Comparison of ENCODE assay signal across 16 cellular contexts in the genomic region with DNA sequence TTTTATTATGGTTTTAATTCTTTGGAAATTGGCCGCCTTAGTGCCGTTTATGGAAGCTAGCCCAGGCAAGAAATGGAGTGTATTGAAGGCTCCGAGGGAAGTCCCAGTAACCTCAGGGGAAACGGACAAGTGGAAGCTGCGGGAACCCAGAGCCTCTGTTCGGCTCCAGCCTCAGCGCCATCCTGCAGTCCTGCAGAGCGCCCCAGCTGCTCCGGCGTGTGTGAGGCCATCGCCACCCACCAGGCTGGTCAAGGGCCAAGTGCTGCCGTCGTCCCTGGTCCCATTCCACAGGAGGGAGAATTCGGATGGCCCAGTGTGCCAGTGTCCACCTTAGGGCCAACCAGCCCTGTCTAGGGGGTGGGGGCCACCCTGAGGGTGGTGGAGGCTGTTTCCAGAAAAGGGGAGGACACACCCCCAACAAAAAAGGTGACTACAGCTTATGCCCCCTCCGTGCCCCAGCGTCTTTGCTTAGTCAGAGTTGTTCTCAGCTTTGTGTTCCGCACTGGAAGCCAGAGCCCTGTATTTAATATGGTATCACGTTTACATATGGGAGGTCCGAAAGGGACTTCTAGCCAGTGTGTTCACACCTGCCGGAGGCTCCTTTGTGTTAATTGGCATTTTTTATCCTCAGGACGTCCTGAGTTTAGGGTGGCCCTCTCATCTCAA.
"Had no signal": no experiment of that assay in that cellular context is flagged by ENCODE, and none has a peak within 500 bp of the region (broad histone marks: within the 10 kb centered on the region; RNA-seq: fewer than 3 reads in every experiment).

No MANE protein-coding gene starts in this region.

- H3K36me3 Mint-ChIP-seq: activated naive CD8-positive, alpha-beta T cell had no signal

- H3K4me3 Mint-ChIP-seq: activated naive CD8-positive, alpha-beta T cell; brain; central memory CD8-positive, alpha-beta T cell; nephron progenitor cell; stimulated activated naive CD8-positive, alpha-beta T cell treated with anti-CD3 and anti-CD28 coated beads, Interleukin-15, Interleukin-2, amounts not matched to agents 100 ng/mL and 50 ng/mL, for 24 hours; T-helper 2 cell treated with Interferon-gamma antibody and Interleukin-4, amounts not matched to agents 5 μg/mL and 100 μg/mL, for 36 hours had no signal

- H3K27me3 Mint-ChIP-seq: activated naive CD8-positive, alpha-beta T cell; brain; central memory CD8-positive, alpha-beta T cell; stimulated activated naive CD8-positive, alpha-beta T cell treated with anti-CD3 and anti-CD28 coated beads, Interleukin-15, Interleukin-2, amounts not matched to agents 100 ng/mL and 50 ng/mL, for 24 hours had no signal

- H3K4me1 Mint-ChIP-seq: brain had no signal

- DNase-seq: activated CD4-positive, alpha-beta T cell treated with anti-CD3 and anti-CD28 coated beads, Interleukin-2, amount 50 U/mL, for 48 hours; activated CD4-positive, CD25-positive, alpha-beta regulatory T cell treated with anti-CD3 and anti-CD28 coated beads, Interleukin-2, amount 50 U/mL, for 72 hours; activated T-cell treated with anti-CD3 and anti-CD28 coated beads, Interleukin-2, amount 50 U/mL, for 1 hour; dermis blood vessel endothelial cell; kidney; nephron progenitor cell; spleen; SW 1271; upper lobe of right lung had no signal

- ATAC-seq: sciatic nerve, upper lobe of right lung had no signal

- H3K9me3 ChIP-seq: spleen, upper lobe of right lung had no signal

- FAIRE-seq: kidney had no signal

- H3K4me3 ChIP-seq: spleen, upper lobe of right lung had no signal

- H3K27me3 ChIP-seq: spleen, upper lobe of right lung had no signal

- H3K9me3 Mint-ChIP-seq: activated T-helper 2 cell treated with anti-CD3 and anti-CD28 coated beads, Interferon-gamma antibody, Interleukin-2, Interleukin-4, amounts not matched to agents 10 μg/mL and 5 μg/mL and 100 μg/mL, durations not matched to agents 14 hours and 24 hours and 36 hours; brain; central memory CD8-positive, alpha-beta T cell; nephron progenitor cell; stimulated activated naive CD8-positive, alpha-beta T cell treated with anti-CD3 and anti-CD28 coated beads, Interleukin-15, Interleukin-2, amounts not matched to agents 100 ng/mL and 50 ng/mL, for 24 hours; T-helper 2 cell treated with Interferon-gamma antibody and Interleukin-4, amounts not matched to agents 5 μg/mL and 100 μg/mL, for 36 hours had no signal

- H3K27ac ChIP-seq: upper lobe of right lung had no signal

- H3K27ac Mint-ChIP-seq: activated naive CD8-positive, alpha-beta T cell; activated T-helper 2 cell treated with anti-CD3 and anti-CD28 coated beads, Interferon-gamma antibody, Interleukin-2, Interleukin-4, amounts not matched to agents 10 μg/mL and 5 μg/mL and 100 μg/mL, durations not matched to agents 14 hours and 24 hours and 36 hours; stimulated activated naive CD8-positive, alpha-beta T cell treated with anti-CD3 and anti-CD28 coated beads, Interleukin-15, Interleukin-2, amounts not matched to agents 100 ng/mL and 50 ng/mL, for 24 hours; T-helper 2 cell treated with Interferon-gamma antibody and Interleukin-4, amounts not matched to agents 5 μg/mL and 100 μg/mL, for 36 hours had no signal
